7 cellular contexts compared by ENCODE assay signal in genomic region chr16:18593899-18594298, GRCh38. TPM values are rescaled to one million over a fixed set of nuclear protein-coding genes. Genes with fewer than 3 reads are reported as not detected.
DNase-seq lines count a peak whose midpoint lies in the region; ATAC-seq, FAIRE-seq and TF ChIP-seq lines count a peak whose summit lies in the region.
"Not testable (repeated sequence)": the region's sequence is repeated elsewhere in the genome, so short reads cannot be mapped to it uniquely, and the experiment has no call there.

No MANE protein-coding gene starts in this region.

- TF ChIP-seq RAD21 in HepG2 (CRISPR knock-in tag; IDR thresholded peaks at IDR 0.05): not testable (repeated sequence)

- not testable (repeated sequence) for H3K27me3 ChIP-seq in H7 (ENCODE audit: control insufficient read depth, insufficient read depth, low read length); right cardiac atrium (ENCODE audit: control insufficient read depth, insufficient read depth); HepG2 (ENCODE audit: control insufficient read depth in 1 of 2, insufficient read depth in 2 of 2, low read length in 2 of 2); small intestine (ENCODE audit: control insufficient read depth in 2 of 2, insufficient read depth in 2 of 2, low read length in 2 of 2)

- not testable (repeated sequence) for H3K27ac ChIP-seq in right cardiac atrium (ENCODE audit: low read length); HepG2 (ENCODE audit: extremely low read length, insufficient read depth, low read length); small intestine (ENCODE audit: low read depth in 1 of 2, low read length in 1 of 2)

- TF ChIP-seq POLR2A in HepG2 (IDR thresholded peaks at IDR 0.05; ENCODE audit: insufficient read depth in 1 of 2, low read depth in 2 of 2, low read length in 2 of 2): not testable (repeated sequence)

- H3K4me2 ChIP-seq in HepG2 (ENCODE audit: low read depth, low read length): not testable (repeated sequence)

- CTCF ChIA-PET in HepG2 (lab: Yijun Ruan, JAX; ENCODE audit: low intra/inter-chr PET ratio, low total read pairs): not testable (repeated sequence)

- H3K36me3 ChIP-seq in H7 (replicated peaks; ENCODE audit: control insufficient read depth, insufficient read depth, low read length); small intestine (ENCODE audit: control insufficient read depth in 2 of 2, insufficient read depth in 2 of 2, low read length in 2 of 2): not testable (repeated sequence)
- H3K36me3 ChIP-seq in HepG2 (replicated peaks in 1 of 2; ENCODE audit: control insufficient read depth in 1 of 2, insufficient read depth in 2 of 2, low read length in 2 of 2): peaks cover 6 to 33% of the 10 kb centered on the region in 2 experiments

- H3K79me2 ChIP-seq in HepG2 (ENCODE audit: insufficient read depth, low read length): not testable (repeated sequence)

- not testable (repeated sequence) for H4K20me1 ChIP-seq in HepG2 (ENCODE audit: insufficient read depth, low read length)

- H3K9ac ChIP-seq in HepG2 (ENCODE audit: insufficient read depth, low read depth, low read length): not testable (repeated sequence)

- not testable (repeated sequence) for H2AFZ ChIP-seq in HepG2 (ENCODE audit: low read length)

- TF ChIP-seq EP300 in HepG2 (IDR thresholded peaks at IDR 0.05; ENCODE audit: low read depth in 2 of 2, low read length in 2 of 2); HepG2 (CRISPR knock-in tag; IDR thresholded peaks at IDR 0.05; ENCODE audit: borderline replicate concordance): not testable (repeated sequence)

- not testable (repeated sequence) for FAIRE-seq in HepG2 (lab: Jason Lieb, UNC); small intestine (lab: Jason Lieb, UNC)

- TF ChIP-seq CTCF in HepG2 (CRISPR knock-in tag; IDR thresholded peaks at IDR 0.05): not testable (repeated sequence)

- ATAC-seq in right cardiac atrium (peak; percentile 36 to 41), HepG2 (peak; percentile 15)

- BruUV-seq in HepG2 (replicated peaks; lab: Mats Ljungman, UMichigan): not testable (repeated sequence)

- 78% methylated on average over 5 of the region's 5 CpGs for WGBS in right cardiac atrium
- 98% methylated on average over 5 of the region's 5 CpGs for WGBS in HepG2 (ENCODE audit: low lambda C conversion rate)
- 59 to 80% (median 72%) methylated on average over 5 of the region's 5 CpGs for WGBS in small intestine, 3 donors

- H3K9me3 ChIP-seq in right cardiac atrium (ENCODE audit: control insufficient read depth, low read length); HepG2 (ENCODE audit: low read length); small intestine (ENCODE audit: control insufficient read depth, low read depth): not testable (repeated sequence)

- in situ Hi-C loops in HepG2 (cut with HindIII; ENCODE audit: extremely low pct_ligation_motif_present, low pct_unique_long_range_greater_than_20kb): not testable (repeated sequence)

- intact Hi-C loops in right cardiac atrium (cut with DNase I); HepG2 (cut with micrococcal nuclease; ENCODE audit: unreplicated experiment): not testable (repeated sequence)

- DNase-seq in EL (peak; percentile 0), H7 (peak; percentile 5), NCI-H146 (lab: John Stamatoyannopoulos, UW) (peak; percentile 21), SW480 (ENCODE audit: low spot score) (peak; percentile 51), small intestine (peak; percentile 34)
- not testable (repeated sequence) for DNase-seq in right cardiac atrium; HepG2 (ENCODE audit: low spot score)

- POLR2A ChIA-PET in HepG2 (lab: Yijun Ruan, JAX): not testable (repeated sequence)

- not testable (repeated sequence) for H3K4me3 ChIP-seq in H7 (ENCODE audit: insufficient read depth, low read depth, low read length); right cardiac atrium (ENCODE audit: low read length); HepG2 (replicated peaks in 1 of 3; ENCODE audit: insufficient read depth in 1 of 3, low read depth in 2 of 3, low read length in 3 of 3); small intestine (ENCODE audit: low read depth in 1 of 2, low read length in 2 of 2)

- not testable (repeated sequence) for H3K4me1 ChIP-seq in right cardiac atrium (ENCODE audit: control insufficient read depth, insufficient read depth, low read length); HepG2 (ENCODE audit: insufficient read depth, low read length); small intestine (ENCODE audit: control insufficient read depth in 2 of 2, insufficient read depth in 1 of 2, low read depth in 1 of 2, low read length in 1 of 2)

RNA-seq across cellular contexts. Expression of gene NOMO2, which starts 32.0 kb away (rescaled TPM):
- total RNA-seq in H7 (2014; rRNA removed; shearing (Covaris generic)): 87.2 and 95.5 TPM in 2 replicates
- total RNA-seq in right cardiac atrium (100 to 1,000 TPM; 127 to 292 (median 249) TPM), HepG2 (2016; rRNA removed; fragmentation: Illumina TruSeq; extraction: Trizol) (122 and 217 TPM in 2 replicates)
- polyA plus RNA-seq in right cardiac atrium (295 TPM), HepG2 (2011; rRNA removed) (372 and 518 TPM in 2 replicates), small intestine (10 to 100 TPM; 54.6 to 82.6 (median 66.0) TPM)
- total RNA-seq in HepG2 (2016; cell fraction: cytosol; rRNA removed; fragmentation: Illumina TruSeq; extraction: Trizol; ENCODE audit: low read depth): 46.7 and 50.8 TPM in 2 replicates
- 111 and 216 TPM in 2 replicates for total RNA-seq in HepG2 (2016; cell fraction: insoluble cytoplasmic fraction; rRNA removed; fragmentation: Illumina TruSeq; extraction: Trizol)
- total RNA-seq in HepG2 (2016; cell fraction: membrane; rRNA removed; fragmentation: Illumina TruSeq; extraction: Trizol): 81.2 and 84.7 TPM in 2 replicates
- 242 and 298 TPM in 2 replicates for total RNA-seq in HepG2 (2016; cell fraction: nucleus; rRNA removed; fragmentation: Illumina TruSeq; extraction: Trizol)
- 323 and 357 TPM in 2 replicates for polyA plus RNA-seq in HepG2 (2011; cell fraction: cytosol; rRNA removed)
- 366 and 382 TPM in 2 replicates for polyA plus RNA-seq in HepG2 (2011; cell fraction: nucleus; rRNA removed)
- polyA plus RNA-seq in HepG2 (2012): 316 and 486 TPM in 2 replicates
- 28.4 and 28.9 TPM in 2 replicates for polyA plus RNA-seq in HepG2 (2016; cell fraction: cytosol; fragmentation: Illumina TruSeq; extraction: Trizol; ENCODE audit: low read depth)
- polyA plus RNA-seq in HepG2 (2016; cell fraction: insoluble cytoplasmic fraction; fragmentation: Illumina TruSeq; extraction: Trizol; ENCODE audit: low read depth): 110 and 140 TPM in 2 replicates
- 63.9 and 69.0 TPM in 2 replicates for polyA plus RNA-seq in HepG2 (2016; cell fraction: membrane; fragmentation: Illumina TruSeq; extraction: Trizol; ENCODE audit: low read depth)
- 396 and 413 TPM in 2 replicates for polyA plus RNA-seq in HepG2 (2016; cell fraction: nucleus; fragmentation: Illumina TruSeq; extraction: Trizol; ENCODE audit: insufficient read depth, low read depth)
- 130 and 401 TPM in 2 replicates for polyA minus RNA-seq in HepG2 (2011; rRNA and poly(A)+ RNA removed; ENCODE audit: low replicate concordance)
- 255 and 305 TPM in 2 replicates for polyA minus RNA-seq in HepG2 (2011; cell fraction: cytosol; rRNA and poly(A)+ RNA removed)
- polyA minus RNA-seq in HepG2 (2011; cell fraction: nucleus; rRNA and poly(A)+ RNA removed): 114 and 160 TPM in 2 replicates
